Comparison of ENCODE assay signal across 1 cellular context in genomic region chr3:196938124-196938523, GRCh38.
TF ChIP-seq lines count a peak whose summit lies in the region.

No MANE protein-coding gene starts in this region.

TF ChIP-seq in GM23338, 12 proteins besides CTCF, POLR2A, EP300 and RAD21:
- TF ChIP-seq POLR2AphosphoS5 (IDR thresholded peaks at IDR 0.05; ENCODE audit: low read depth): no peak
- TF ChIP-seq NANOG (IDR thresholded peaks at IDR 0.05; ENCODE audit: borderline replicate concordance): no peak
- no peak for TF ChIP-seq JUNB (IDR thresholded peaks at IDR 0.05; ENCODE audit: unreplicated experiment)
- TF ChIP-seq ZNF331 (CRISPR knock-in tag; IDR thresholded peaks at IDR 0.05; ENCODE audit: low read depth): no peak
- no peak for TF ChIP-seq CREB1 (CRISPR knock-in tag; IDR thresholded peaks at IDR 0.05; ENCODE audit: low read depth)
- no peak for TF ChIP-seq ZNF114 (CRISPR knock-in tag; IDR thresholded peaks at IDR 0.05)
- TF ChIP-seq EZH2 (IDR thresholded peaks at IDR 0.05; ENCODE audit: low read depth, unreplicated experiment): no peak
- no peak for TF ChIP-seq REST (IDR thresholded peaks at IDR 0.05; ENCODE audit: unreplicated experiment)
- TF ChIP-seq ETS1 (IDR thresholded peaks at IDR 0.05): no peak
- TF ChIP-seq EZH2phosphoT487 (IDR thresholded peaks at IDR 0.05; ENCODE audit: unreplicated experiment): no peak
- no peak for TF ChIP-seq ZNF462 (CRISPR knock-in tag; IDR thresholded peaks at IDR 0.05)
- no peak for TF ChIP-seq STAT1 (IDR thresholded peaks at IDR 0.05; ENCODE audit: unreplicated experiment)
